In the genomic region with DNA sequence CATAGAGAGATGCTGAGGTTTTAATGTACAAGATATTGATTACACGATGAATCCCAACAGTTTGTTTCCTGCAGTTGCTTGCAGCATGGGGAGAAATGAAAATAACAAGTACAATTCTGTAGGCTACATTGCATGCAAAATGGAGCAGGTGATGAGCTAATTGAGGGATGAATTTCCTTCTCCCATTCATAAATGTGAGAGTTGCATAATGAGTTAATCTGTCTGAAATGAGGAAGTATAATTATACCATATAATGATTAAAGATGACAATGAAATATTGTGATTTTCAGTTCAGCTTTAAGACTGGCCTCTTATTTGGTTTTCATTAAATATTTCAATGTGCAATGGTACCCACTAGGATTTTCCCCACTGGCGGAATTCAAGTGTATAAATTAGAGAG, we compare ENCODE assay signal across 17 cellular contexts.
"Had no signal": no experiment of that assay in that cellular context is flagged by ENCODE, and none has a peak within 500 bp of the region (broad histone marks: within the 10 kb centered on the region; RNA-seq: fewer than 3 reads in every experiment).

No MANE protein-coding gene starts in this region.

- H3K36me3 ChIP-seq: esophagus squamous epithelium, left ventricle myocardium inferior, ovary had no signal

- H3K4me1 ChIP-seq: esophagus squamous epithelium, left ventricle myocardium inferior had no signal

- H3K27me3 ChIP-seq: esophagus squamous epithelium, ovary had no signal

- H3K4me3 ChIP-seq: coronary artery, esophagus squamous epithelium, left ventricle myocardium inferior, mucosa of descending colon, ovary had no signal

- ATAC-seq: activated CD8-positive, alpha-beta T cell treated with anti-CD3 and anti-CD28 coated beads, Interleukin-2, amount 10 ng/mL, durations not matched to agents 7 days and 5 days; mucosa of descending colon; naive thymus-derived CD4-positive, alpha-beta T cell; stimulated activated effector memory CD8-positive, alpha-beta T cell treated with anti-CD3 and anti-CD28 coated beads, Interleukin-12 subunit alpha, Interleukin-12 subunit beta, amount 100 ng/mL, for 72 hours had no signal

- H3K9me3 ChIP-seq: esophagus squamous epithelium, left ventricle myocardium inferior, mucosa of descending colon, ovary had no signal

- H3K27ac ChIP-seq: coronary artery, esophagus squamous epithelium, left ventricle myocardium inferior, ovary had no signal

- DNase-seq: activated CD4-positive, alpha-beta T cell treated with anti-CD3 and anti-CD28 coated beads, Interleukin-2, amount 10 ng/mL, durations not matched to agents 24 days and 14 days; activated CD4-positive, CD25-positive, alpha-beta regulatory T cell; activated CD8-positive, alpha-beta memory T cell treated with anti-CD3 and anti-CD28 coated beads, Interleukin-2, amount 50 U/mL, for 4 hours; activated CD8-positive, alpha-beta T cell treated with anti-CD3 and anti-CD28 coated beads, Interleukin-2, amount 10 ng/mL, durations not matched to agents 7 days and 5 days; activated effector memory CD4-positive, alpha-beta T cell treated with anti-CD3 and anti-CD28 coated beads, Interleukin-2, amount 50 U/mL, for 16 hours; activated T-cell treated with anti-CD3 and anti-CD28 coated beads, Interleukin-2, amount 50 U/mL, for 48 hours; amniotic stem cell; central memory CD4-positive, alpha-beta T cell; effector CD4-positive, alpha-beta T cell; esophagus squamous epithelium; hypothalamus; left ventricle myocardium inferior; mucosa of descending colon; naive thymus-derived CD4-positive, alpha-beta T cell; ovary had no signal
